ENCODE assay signal across 11 cellular contexts in the genomic region with DNA sequence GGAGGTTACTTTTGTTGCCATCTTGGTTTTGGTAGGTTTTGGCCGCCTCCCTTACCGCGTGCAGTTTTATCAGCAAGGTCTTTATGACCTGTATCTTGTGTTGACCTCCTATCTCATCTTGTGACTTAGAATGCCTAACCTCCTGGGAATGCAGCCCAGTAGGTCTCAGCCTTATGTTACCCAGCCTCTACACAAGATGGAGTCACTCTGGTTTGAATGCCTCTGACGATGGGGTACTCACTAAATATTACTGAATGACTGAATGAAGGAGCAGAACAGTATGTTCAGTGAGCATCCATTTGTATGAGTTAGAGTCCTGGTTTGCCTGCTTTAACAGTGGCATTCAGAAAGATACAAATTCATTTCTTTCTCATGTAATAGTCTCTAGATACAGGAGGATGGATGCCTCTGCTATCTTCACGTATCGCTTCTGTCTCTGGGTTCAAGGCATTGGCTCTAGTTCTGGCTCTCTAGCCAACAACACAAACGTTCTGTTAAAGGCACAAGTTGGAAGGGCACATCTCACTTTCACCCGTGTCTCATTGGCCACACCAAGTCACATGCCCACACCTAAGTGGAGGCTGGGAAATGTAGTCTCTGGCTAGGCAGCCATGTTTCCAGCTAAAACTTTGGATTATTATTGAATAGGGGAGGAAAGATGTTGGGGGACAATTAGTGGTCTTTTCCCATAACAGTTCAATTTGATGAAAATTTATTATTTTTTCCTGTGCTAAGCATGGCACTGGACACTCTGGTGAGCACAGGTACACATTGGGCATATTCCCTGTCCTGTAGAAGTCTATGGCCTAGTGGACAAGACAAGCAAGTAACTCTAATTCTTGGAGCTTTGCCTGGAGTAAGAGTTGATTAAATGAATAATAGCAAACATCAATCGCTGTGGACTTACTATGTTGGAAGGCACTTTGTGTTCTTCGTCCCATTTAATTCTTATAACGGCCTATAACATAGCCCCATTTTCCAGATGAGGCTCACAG.
A peak's percentile ranks its signal among the peaks of the same experiment; 100 is the strongest.
DNase-seq lines count a peak whose midpoint lies in the region; ATAC-seq lines count a peak whose summit lies in the region.
"Had no signal": no experiment of that assay in that cellular context is flagged by ENCODE, and none has a peak within 500 bp of the region (broad histone marks: within the 10 kb centered on the region; RNA-seq: fewer than 3 reads in every experiment).

No MANE protein-coding gene starts in this region.

- intact Hi-C loops in left cardiac atrium (cut with DNase I): no loop called here

- no peaks in the 10 kb centered on the region for H3K79me2 ChIP-seq in Karpas-422 (ENCODE audit: low read length)

- no peaks in the 10 kb centered on the region for H3K36me3 ChIP-seq in Karpas-422 (ENCODE audit: insufficient read depth, low read length)

- no peak overlapping the region for H3K4me2 ChIP-seq in Karpas-422 (ENCODE audit: low read depth, low read length, poor library complexity, severe bottlenecking)

- H3K27ac Mint-ChIP-seq in activated naive CD4-positive, alpha-beta T cell treated with anti-CD3 and anti-CD28 coated beads, Interleukin-2, amount 10 ng/mL, durations not matched to agents 7 days and 5 days: no peak overlapping the region
- H3K27ac Mint-ChIP-seq: activated naive CD8-positive, alpha-beta T cell; IgD-negative memory B cell had no signal

- CTCF ChIA-PET in activated naive CD4-positive, alpha-beta T cell treated with anti-CD3 and anti-CD28 coated beads, Interleukin-2, amount 10 ng/mL, durations not matched to agents 7 days and 5 days (lab: Charles Lee): no interaction called here

- H3K4me1 Mint-ChIP-seq in activated naive CD4-positive, alpha-beta T cell treated with anti-CD3 and anti-CD28 coated beads, Interleukin-2, amount 10 ng/mL, durations not matched to agents 7 days and 5 days: no peaks in the 10 kb centered on the region

- H3K27me3 ChIP-seq in Karpas-422 (ENCODE audit: low read length): no peaks in the 10 kb centered on the region

- no peak for ATAC-seq in left cardiac atrium

- H4K20me1 ChIP-seq in Karpas-422 (ENCODE audit: insufficient read depth, low read depth, low read length): no peaks in the 10 kb centered on the region

- H3K36me3 Mint-ChIP-seq in activated naive CD4-positive, alpha-beta T cell treated with anti-CD3 and anti-CD28 coated beads, Interleukin-2, amount 10 ng/mL, durations not matched to agents 7 days and 5 days: no peaks in the 10 kb centered on the region
- H3K36me3 Mint-ChIP-seq: activated naive CD8-positive, alpha-beta T cell; IgD-negative memory B cell had no signal

- H3K9me3 Mint-ChIP-seq in activated naive CD4-positive, alpha-beta T cell treated with anti-CD3 and anti-CD28 coated beads, Interleukin-2, amount 10 ng/mL, durations not matched to agents 7 days and 5 days: no peaks in the 10 kb centered on the region
- H3K9me3 Mint-ChIP-seq: IgD-negative memory B cell had no signal

- no peaks in the 10 kb centered on the region for H3K9me3 ChIP-seq in Karpas-422 (ENCODE audit: low read length)

- no peaks in the 10 kb centered on the region for H3K4me1 ChIP-seq in Karpas-422 (ENCODE audit: low read length)

- H3K27me3 Mint-ChIP-seq in activated naive CD4-positive, alpha-beta T cell treated with anti-CD3 and anti-CD28 coated beads, Interleukin-2, amount 10 ng/mL, durations not matched to agents 7 days and 5 days: peaks cover 5% of the 10 kb centered on the region

- H3K9me2 ChIP-seq in Karpas-422 (replicated peaks; ENCODE audit: insufficient read depth, low read length): no peaks in the 10 kb centered on the region

- H3K4me3 ChIP-seq in Karpas-422 (ENCODE audit: low read length): no peak overlapping the region

- H3K9ac ChIP-seq in Karpas-422 (ENCODE audit: low read length): no peak overlapping the region

- peak; percentile 9 for DNase-seq in DMS53 treated with DMSO at 0.1 percent for 48 hours (lab: John Stamatoyannopoulos, UW; ENCODE audit: unreplicated experiment)
- DNase-seq in Karpas-422: peak; percentile 66
- DNase-seq in astrocyte of the hippocampus (ENCODE audit: low read depth, low spot score): peak; percentile 10
- peak; percentile 28 to 40 for DNase-seq in lung microvascular endothelial cell (ENCODE audit: low read depth in 2 of 2)
- DNase-seq in AG08395 (ENCODE audit: low spot score): no peak
- no peak for DNase-seq in foreskin melanocyte
- no peak for DNase-seq in left cardiac atrium
- DNase-seq in activated naive CD4-positive, alpha-beta T cell treated with anti-CD3 and anti-CD28 coated beads, Interleukin-2, amount 10 ng/mL, durations not matched to agents 7 days and 5 days: no peak
- DNase-seq: stimulated activated naive CD4-positive, alpha-beta T cell had no signal

- no peak overlapping the region for H3K4me3 Mint-ChIP-seq in activated naive CD4-positive, alpha-beta T cell treated with anti-CD3 and anti-CD28 coated beads, Interleukin-2, amount 10 ng/mL, durations not matched to agents 7 days and 5 days
- H3K4me3 Mint-ChIP-seq: activated naive CD8-positive, alpha-beta T cell; IgD-negative memory B cell had no signal

- no peak overlapping the region; the same call in 1 of the 2 replicates for H2AFZ ChIP-seq in Karpas-422 (ENCODE audit: low read length)

- no peak overlapping the region for H3K27ac ChIP-seq in Karpas-422 (ENCODE audit: low read length)

Comparison
In these comparisons a context has a peak if more than half of its experiments do, and no peak if none do; other contexts are left out.
1. DNase-seq: peak in DMS53 treated with DMSO at 0.1 percent for 48 hours (single experiment), Karpas-422 (single experiment), astrocyte of the hippocampus (single experiment) and lung microvascular endothelial cell (2 of 2); none in AG08395 (single experiment), foreskin melanocyte (single experiment), left cardiac atrium (single experiment) and activated naive CD4-positive, alpha-beta T cell treated with anti-CD3 and anti-CD28 coated beads, Interleukin-2, amount 10 ng/mL, durations not matched to agents 7 days and 5 days (single experiment).